6 cellular contexts compared by ENCODE assay signal in genomic region chr3:52144796-52145735, GRCh38.
"Had no signal": no experiment of that assay in that cellular context is flagged by ENCODE, and none has a peak within 500 bp of the region (broad histone marks: within the 10 kb centered on the region; RNA-seq: fewer than 3 reads in every experiment).

No MANE protein-coding gene starts in this region.

- H3K27ac ChIP-seq: foreskin keratinocyte, SJCRH30, transverse colon, vagina had no signal

- H3K27me3 Mint-ChIP-seq: effector memory CD8-positive, alpha-beta T cell had no signal

- H3K27me3 ChIP-seq: foreskin keratinocyte, SJCRH30, transverse colon, vagina had no signal

- H3K4me1 ChIP-seq: foreskin keratinocyte, SJCRH30 had no signal

- H3K27ac Mint-ChIP-seq: effector memory CD8-positive, alpha-beta T cell had no signal

- H3K4me3 Mint-ChIP-seq: activated T-cell treated with anti-CD3 and anti-CD28 coated beads, Interleukin-2, amount 50 U/mL, for 4 hours; effector memory CD8-positive, alpha-beta T cell had no signal

- H3K9me3 ChIP-seq: SJCRH30, transverse colon, vagina had no signal

- H3K36me3 ChIP-seq: transverse colon, vagina had no signal

- H3K9me3 Mint-ChIP-seq: activated T-cell treated with anti-CD3 and anti-CD28 coated beads, Interleukin-2, amount 50 U/mL, for 4 hours; effector memory CD8-positive, alpha-beta T cell had no signal

- H3K4me3 ChIP-seq: SJCRH30, transverse colon, vagina had no signal
